Comparison of ENCODE assay signal across 22 cellular contexts in the genomic region with DNA sequence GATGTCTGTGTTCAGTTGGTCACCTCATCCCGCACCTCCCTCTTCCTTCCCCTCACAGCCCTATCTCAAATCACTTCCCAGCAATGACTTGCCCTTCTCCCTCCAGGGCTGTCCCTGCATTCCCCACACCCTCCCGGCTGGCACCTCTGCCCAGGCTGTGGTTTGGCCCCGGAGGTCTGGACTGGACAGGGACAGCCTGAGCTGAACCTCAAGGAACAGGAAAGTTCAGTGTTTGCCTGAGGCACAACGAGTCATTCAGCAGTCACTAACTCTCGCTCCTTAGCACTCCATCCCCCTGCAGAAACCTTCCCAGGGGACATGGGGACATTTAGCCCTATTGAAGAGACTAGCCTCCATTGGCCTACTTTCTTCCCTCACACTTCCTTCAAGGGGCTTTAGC. TPM values are rescaled to one million over a fixed set of nuclear protein-coding genes. Genes with fewer than 3 reads are reported as not detected.
DNase-seq lines count a peak whose midpoint lies in the region; ATAC-seq and TF ChIP-seq lines count a peak whose summit lies in the region.
"Had no signal": no experiment of that assay in that cellular context is flagged by ENCODE, and none has a peak within 500 bp of the region (broad histone marks: within the 10 kb centered on the region; RNA-seq: fewer than 3 reads in every experiment).

No MANE protein-coding gene starts in this region.

- H3K27me3 ChIP-seq in BE2C: no peaks in the 10 kb centered on the region
- H3K27me3 ChIP-seq in naive thymus-derived CD4-positive, alpha-beta T cell (ENCODE audit: control insufficient read depth in 2 of 2, insufficient read depth in 2 of 2, low read length in 2 of 2): no peaks in the 10 kb centered on the region
- H3K27me3 ChIP-seq: heart left ventricle, neural progenitor cell had no signal

- intact Hi-C loops in naive thymus-derived CD4-positive, alpha-beta T cell (cut with micrococcal nuclease): no loop called here

- CTCF ChIA-PET in naive thymus-derived CD4-positive, alpha-beta T cell (lab: Charles Lee): no interaction called here

- H3K27me3 Mint-ChIP-seq in naive thymus-derived CD4-positive, alpha-beta T cell: peaks cover 0 to 10% (median 0%) of the 10 kb centered on the region in 5 donors
- H3K27me3 Mint-ChIP-seq: activated CD4-positive, alpha-beta memory T cell treated with anti-CD3 and anti-CD28 coated beads, Interleukin-2, amount 10 ng/mL, durations not matched to agents 7 days and 5 days; activated naive CD8-positive, alpha-beta T cell; stimulated activated naive CD8-positive, alpha-beta T cell treated with anti-CD3 and anti-CD28 coated beads, Interleukin-15, amount 100 ng/mL, for 72 hours had no signal

- H3K4me3 Mint-ChIP-seq in naive thymus-derived CD4-positive, alpha-beta T cell: no peak overlapping the region
- H3K4me3 Mint-ChIP-seq: activated CD4-positive, alpha-beta memory T cell treated with anti-CD3 and anti-CD28 coated beads, Interleukin-2, amount 10 ng/mL, durations not matched to agents 7 days and 5 days; activated naive CD8-positive, alpha-beta T cell; activated T-cell treated with anti-CD3 and anti-CD28 coated beads, Interleukin-2, amount 50 U/mL, for 4 hours; immature natural killer cell; neural progenitor cell; stimulated activated naive CD8-positive, alpha-beta T cell treated with anti-CD3 and anti-CD28 coated beads, Interleukin-15, amount 100 ng/mL, for 72 hours had no signal

- DNase-seq in BE2C (peak; percentile 27), HT1080 (ENCODE audit: low read depth) (peak; percentile 2), astrocyte of the hippocampus (ENCODE audit: low read depth, low spot score) (peak; percentile 43), kidney tubule cell (ENCODE audit: low spot score) (peak; percentile 78), middle frontal gyrus (ENCODE audit: extremely low spot score, low spot score) (no peak), UCSD-AML1 (lab: John Stamatoyannopoulos, UW; ENCODE audit: unreplicated experiment) (no peak)
- DNase-seq in naive thymus-derived CD4-positive, alpha-beta T cell: no peak
- DNase-seq: ACHN; activated CD4-positive, alpha-beta memory T cell treated with anti-CD3 and anti-CD28 coated beads, Interleukin-2, amount 10 ng/mL, durations not matched to agents 7 days and 5 days; activated T-cell treated with anti-CD3 and anti-CD28 coated beads, Interleukin-2, amount 50 U/mL, for 4 hours; dermis blood vessel endothelial cell; erythroblast; GF-D8; heart left ventricle; immature natural killer cell; NCI-H1105; NCI-H774; retina; stimulated activated naive CD8-positive, alpha-beta T cell treated with anti-CD3 and anti-CD28 coated beads, Interleukin-15, amount 100 ng/mL, for 72 hours had no signal

- ATAC-seq in HG03097 (IDR thresholded peaks at IDR 0.05; ENCODE audit: low FRiP score, unreplicated experiment): no peak
- ATAC-seq in naive thymus-derived CD4-positive, alpha-beta T cell: no peak
- ATAC-seq: activated T-cell treated with anti-CD3 and anti-CD28 coated beads, Interleukin-2, amount 50 U/mL, for 4 hours; heart left ventricle; stimulated activated naive CD8-positive, alpha-beta T cell treated with anti-CD3 and anti-CD28 coated beads, Interleukin-15, amount 100 ng/mL, for 72 hours had no signal

- no peak overlapping the region for H3K4me3 ChIP-seq in BE2C (ENCODE audit: low read depth, low read length)
- no peak overlapping the region for H3K4me3 ChIP-seq in naive thymus-derived CD4-positive, alpha-beta T cell (ENCODE audit: low read length)
- H3K4me3 ChIP-seq: heart left ventricle, neural progenitor cell had no signal

- H3K4me1 Mint-ChIP-seq in naive thymus-derived CD4-positive, alpha-beta T cell: peaks cover 0 to 11% (median 5%) of the 10 kb centered on the region in 7 donors
- H3K4me1 Mint-ChIP-seq: activated CD4-positive, alpha-beta memory T cell treated with anti-CD3 and anti-CD28 coated beads, Interleukin-2, amount 10 ng/mL, durations not matched to agents 7 days and 5 days; immature natural killer cell; stimulated activated naive CD8-positive, alpha-beta T cell treated with anti-CD3 and anti-CD28 coated beads, Interleukin-15, amount 100 ng/mL, for 72 hours had no signal

- TF ChIP-seq CTCF in BE2C (IDR thresholded peaks at IDR 0.05; ENCODE audit: low read depth, low read length): no peak

- peak overlapping the region in 1 of 9 donors; percentile 13 for H3K27ac Mint-ChIP-seq in naive thymus-derived CD4-positive, alpha-beta T cell
- H3K27ac Mint-ChIP-seq: activated CD4-positive, alpha-beta memory T cell treated with anti-CD3 and anti-CD28 coated beads, Interleukin-2, amount 10 ng/mL, durations not matched to agents 7 days and 5 days; activated naive CD8-positive, alpha-beta T cell; immature natural killer cell; neural progenitor cell; stimulated activated naive CD8-positive, alpha-beta T cell treated with anti-CD3 and anti-CD28 coated beads, Interleukin-15, amount 100 ng/mL, for 72 hours had no signal

- peaks cover 0 to 3% (median 0%) of the 10 kb centered on the region in 5 donors for H3K36me3 Mint-ChIP-seq in naive thymus-derived CD4-positive, alpha-beta T cell
- H3K36me3 Mint-ChIP-seq: activated naive CD8-positive, alpha-beta T cell; immature natural killer cell; neural progenitor cell had no signal

- peaks cover 9% of the 10 kb centered on the region for H3K4me1 ChIP-seq in BE2C
- no peaks in the 10 kb centered on the region for H3K4me1 ChIP-seq in naive thymus-derived CD4-positive, alpha-beta T cell (ENCODE audit: control insufficient read depth in 2 of 2, insufficient read depth in 2 of 2, low read length in 2 of 2)

- H3K9me3 Mint-ChIP-seq in naive thymus-derived CD4-positive, alpha-beta T cell: peaks cover 0 to 10% (median 2%) of the 10 kb centered on the region in 11 donors
- H3K9me3 Mint-ChIP-seq: activated CD4-positive, alpha-beta memory T cell treated with anti-CD3 and anti-CD28 coated beads, Interleukin-2, amount 10 ng/mL, durations not matched to agents 7 days and 5 days; neural progenitor cell; stimulated activated naive CD8-positive, alpha-beta T cell treated with anti-CD3 and anti-CD28 coated beads, Interleukin-15, amount 100 ng/mL, for 72 hours had no signal

- POLR2A ChIA-PET in naive thymus-derived CD4-positive, alpha-beta T cell (lab: Charles Lee): interaction anchor here (0.8 kb wide), 1 partner anchor 9 kb away, joined by 3 read pairs; no protein-coding TSS in a partner anchor

- no peaks in the 10 kb centered on the region for H3K36me3 ChIP-seq in BE2C
- no peaks in the 10 kb centered on the region for H3K36me3 ChIP-seq in naive thymus-derived CD4-positive, alpha-beta T cell (ENCODE audit: control insufficient read depth in 2 of 3, insufficient read depth in 3 of 3, low read length in 3 of 3)
- H3K36me3 ChIP-seq: heart left ventricle, neural progenitor cell had no signal

- 0 out of 2 replicates have a peak, but pooled peaks cover 3% of the 10 kb centered on the region for H3K9me3 ChIP-seq in BE2C
- no peaks in the 10 kb centered on the region for H3K9me3 ChIP-seq in naive thymus-derived CD4-positive, alpha-beta T cell (ENCODE audit: control insufficient read depth in 2 of 3, low read length in 3 of 3)

- no peak overlapping the region for H3K27ac ChIP-seq in naive thymus-derived CD4-positive, alpha-beta T cell (ENCODE audit: low read depth, low read length)
- H3K27ac ChIP-seq: heart left ventricle, neural progenitor cell had no signal

RNA-seq across cellular contexts. Expression of a gene that starts 58.3 kb away (rescaled TPM):
- 35.5 TPM for polyA plus RNA-seq in BE2C (2012; ENCODE audit: insufficient read depth, insufficient read length, low read depth)
- total RNA-seq in HT1080 (2014; rRNA removed; shearing (Covaris generic)): 4.4 and 5.1 TPM in 2 replicates
- polyA plus RNA-seq in HT1080 (2015; cell fraction: cytosol; rRNA removed): 2.9 and 3.8 TPM in 2 replicates
- 7.8 and 10.3 TPM in 2 replicates for polyA plus RNA-seq in HT1080 (2015; cell fraction: nucleus; rRNA removed)
- total RNA-seq in naive thymus-derived CD4-positive, alpha-beta T cell: 10 to 100 TPM; 54.4 to 85.4 (median 77.3) TPM
- polyA plus RNA-seq in naive thymus-derived CD4-positive, alpha-beta T cell: 10 to 100 TPM; 43.0 to 55.3 TPM

Comparison
In these comparisons a context has a peak if more than half of its experiments do, and no peak if none do; other contexts are left out.
1. DNase-seq: peak in BE2C (single experiment), HT1080 (single experiment), astrocyte of the hippocampus (single experiment) and kidney tubule cell (single experiment); none in middle frontal gyrus (single experiment), naive thymus-derived CD4-positive, alpha-beta T cell (0 of 9) and UCSD-AML1 (single experiment).